In the genomic region with DNA sequence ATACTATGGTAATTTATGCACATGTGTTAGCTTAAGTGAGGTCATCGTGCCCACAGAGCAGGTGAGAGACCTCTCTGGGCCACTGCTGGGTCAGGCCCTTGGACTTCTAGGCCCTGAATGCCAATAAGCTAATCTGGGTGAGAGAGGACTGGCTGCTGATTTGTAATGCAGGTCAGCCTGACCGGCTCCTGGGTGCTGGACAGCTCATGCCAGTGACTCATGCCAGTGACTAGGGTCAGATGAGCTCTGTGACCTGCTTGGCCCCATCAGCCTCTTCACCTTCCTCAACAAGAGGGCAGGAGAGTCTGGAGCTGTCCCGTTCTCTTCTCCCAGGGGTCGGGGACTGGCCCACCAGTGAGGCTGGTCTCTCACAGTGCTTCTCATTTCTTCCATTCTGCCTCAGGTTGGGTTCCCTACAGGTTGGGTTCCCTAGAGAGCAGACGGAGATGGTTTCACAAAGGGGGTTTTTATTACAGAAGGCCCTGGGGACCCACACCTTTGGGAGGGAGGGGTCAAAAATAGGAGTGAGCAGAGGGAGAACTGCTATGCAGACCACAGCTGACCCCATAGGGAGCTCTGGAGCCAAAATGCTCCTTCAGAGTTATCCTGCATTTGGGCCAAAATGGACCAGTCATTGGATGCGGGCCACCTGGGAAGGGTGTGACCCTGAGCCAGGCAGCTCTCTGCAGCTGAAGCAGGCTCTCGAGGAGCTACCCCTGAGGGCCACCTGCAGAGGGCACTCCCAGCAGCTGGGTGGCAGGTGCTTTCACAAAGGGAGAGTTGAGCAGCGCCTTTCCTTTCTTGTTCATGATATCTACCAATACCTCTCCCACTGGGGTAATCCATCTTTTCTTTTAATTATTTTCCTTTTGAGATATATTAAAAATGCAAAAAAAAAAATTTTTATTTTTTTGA, we compare ENCODE assay signal across 11 cellular contexts. TPM values are rescaled to one million over a fixed set of nuclear protein-coding genes. Genes with fewer than 3 reads are reported as not detected.
A peak's percentile ranks its signal among the peaks of the same experiment; 100 is the strongest.
DNase-seq lines count a peak whose midpoint lies in the region; ATAC-seq, FAIRE-seq and TF ChIP-seq lines count a peak whose summit lies in the region.
"Had no signal": no experiment of that assay in that cellular context is flagged by ENCODE, and none has a peak within 500 bp of the region (broad histone marks: within the 10 kb centered on the region; RNA-seq: fewer than 3 reads in every experiment).

No MANE protein-coding gene starts in this region.

- intact Hi-C loops in HepG2 (cut with micrococcal nuclease; ENCODE audit: unreplicated experiment): no loop called here

- H3K4me1 ChIP-seq in DOHH2 (ENCODE audit: control insufficient read depth, low read length) (peaks cover 6% of the 10 kb centered on the region; the same call in 1 of the 2 replicates), HepG2 (ENCODE audit: insufficient read depth, low read length) (peaks cover 74% of the 10 kb centered on the region)

- peaks cover 14% of the 10 kb centered on the region for H3K27me3 ChIP-seq in DOHH2 (ENCODE audit: control insufficient read depth, low read length)
- H3K27me3 ChIP-seq in HepG2 (ENCODE audit: control insufficient read depth in 1 of 2, insufficient read depth in 2 of 2, low read length in 2 of 2): peaks cover 4 to 23% of the 10 kb centered on the region in 2 experiments; a peak in 4 of 5 replicates

- H3K36me3 ChIP-seq in DOHH2 (ENCODE audit: control insufficient read depth, low read length) (no peaks in the 10 kb centered on the region), HepG2 (replicated peaks in 1 of 2; ENCODE audit: control insufficient read depth in 1 of 2, insufficient read depth in 2 of 2, low read length in 2 of 2) (no peaks in the 10 kb centered on the region)
- H3K36me3 ChIP-seq: HAP-1 had no signal

- POLR2A ChIA-PET in T-cell (lab: Charles Lee): interaction anchor here in 1 of 2 donors (0.7 to 1.0 kb wide), 3 partner anchors 40 to 102 kb away, joined by 3 to 11 read pairs (median 3); no protein-coding TSS in a partner anchor
- POLR2A ChIA-PET in HepG2 (lab: Yijun Ruan, JAX): interaction anchor here (1.0 to 1.6 kb wide), 2 partner anchors 18 to 23 kb away, joined by 3 to 10 read pairs; a partner anchor contains a TSS

- no TSS peak for BruUV-seq in HepG2 (replicated peaks; lab: Mats Ljungman, UMichigan)

- TF ChIP-seq POLR2A in HepG2 (IDR thresholded peaks at IDR 0.05; ENCODE audit: insufficient read depth in 1 of 2, low read depth in 2 of 2, low read length in 2 of 2): no peak

- H3K79me2 ChIP-seq in DOHH2 (ENCODE audit: control insufficient read depth, low read length): no peaks in the 10 kb centered on the region
- H3K79me2 ChIP-seq in HepG2 (ENCODE audit: insufficient read depth, low read length): no peaks in the 10 kb centered on the region

- WGBS in HepG2 (ENCODE audit: low lambda C conversion rate): 18% methylated on average over 8 of the region's 8 CpGs

- H3K27ac ChIP-seq in DOHH2 (ENCODE audit: low read depth, low read length) (no peak overlapping the region), HepG2 (ENCODE audit: extremely low read length, insufficient read depth, low read length) (no peak overlapping the region)

- no peaks in the 10 kb centered on the region for H3K9me2 ChIP-seq in DOHH2 (replicated peaks; ENCODE audit: control insufficient read depth, low read length)

- in situ Hi-C loops in HepG2 (cut with HindIII; ENCODE audit: extremely low pct_ligation_motif_present, low pct_unique_long_range_greater_than_20kb): no loop called here

- H3K9ac ChIP-seq in HepG2 (ENCODE audit: insufficient read depth, low read depth, low read length): no peak overlapping the region

- peak; percentile 28 to 66 (median 38) for ATAC-seq in T-cell (replicated peaks in 1 of 4)
- ATAC-seq in HepG2: peak; percentile 79
- no peak for ATAC-seq in GM19397 (IDR thresholded peaks at IDR 0.05; ENCODE audit: unreplicated experiment)

- H3K36me3 Mint-ChIP-seq in IgD-negative memory B cell (peaks cover 5% of the 10 kb centered on the region), T-cell (peaks cover 5% of the 10 kb centered on the region)

- TF ChIP-seq CTCF in DOHH2 (IDR thresholded peaks at IDR 0.05; ENCODE audit: low read depth, low read length, poor library complexity, severe bottlenecking) (peak; percentile 40), HepG2 (CRISPR knock-in tag; IDR thresholded peaks at IDR 0.05) (peak; percentile 82)

- H3K4me2 ChIP-seq in DOHH2 (ENCODE audit: low read length): no peak overlapping the region
- H3K4me2 ChIP-seq in HepG2 (ENCODE audit: low read depth, low read length): no peak overlapping the region

- H4K20me1 ChIP-seq in DOHH2 (ENCODE audit: control insufficient read depth, insufficient read depth, low read depth, low read length): no peaks in the 10 kb centered on the region
- H4K20me1 ChIP-seq in HepG2 (ENCODE audit: insufficient read depth, low read length): no peaks in the 10 kb centered on the region

- peak; percentile 73 for TF ChIP-seq RAD21 in HepG2 (CRISPR knock-in tag; IDR thresholded peaks at IDR 0.05)

- H3K9me3 Mint-ChIP-seq in IgD-negative memory B cell (peaks cover 0 to 1% (median 0%) of the 10 kb centered on the region in 3 donors), T-cell (no peaks in the 10 kb centered on the region)

- no peak overlapping the region for H2AFZ ChIP-seq in HepG2 (ENCODE audit: low read length)

- H3F3A ChIP-seq in DOHH2 (ENCODE audit: control insufficient read depth, insufficient read depth): no peaks in the 10 kb centered on the region

- H3K4me3 Mint-ChIP-seq in IgD-negative memory B cell (peak overlapping the region in 3 of 4 donors; percentile 45 to 72 (median 54)), T-cell (no peak overlapping the region)

- H3K27ac Mint-ChIP-seq in IgD-negative memory B cell (peak overlapping the region in 1 of 3 donors; percentile 9), T-cell (no peak overlapping the region)

- FAIRE-seq in HepG2 (lab: Jason Lieb, UNC): peak; percentile 73

- H3K27me3 Mint-ChIP-seq in IgD-negative memory B cell (peaks cover 4% of the 10 kb centered on the region), T-cell (no peaks in the 10 kb centered on the region)

- H3K4me1 Mint-ChIP-seq in IgD-negative memory B cell (peaks cover 13 to 32% (median 22%) of the 10 kb centered on the region in 3 donors), T-cell (peaks cover 14 to 25% (median 21%) of the 10 kb centered on the region in 3 donors)

- TF ChIP-seq EP300 in HepG2 (IDR thresholded peaks at IDR 0.05; ENCODE audit: low read depth in 2 of 2, low read length in 2 of 2): no peak
- no peak for TF ChIP-seq EP300 in HepG2 (CRISPR knock-in tag; IDR thresholded peaks at IDR 0.05; ENCODE audit: borderline replicate concordance)

- CTCF ChIA-PET in T-cell (lab: Charles Lee): interaction anchor here (0.6 to 1.6 kb wide), 7 partner anchors 16 to 247 kb away, joined by 3 to 9 read pairs (median 3); no protein-coding TSS in a partner anchor
- CTCF ChIA-PET in HepG2 (lab: Yijun Ruan, JAX; ENCODE audit: low intra/inter-chr PET ratio, low total read pairs): interaction anchor here (1.2 kb wide), 1 partner anchor 47 kb away, joined by 4 read pairs; no protein-coding TSS in a partner anchor

- H3K4me3 ChIP-seq in DOHH2 (ENCODE audit: low read length) (no peak overlapping the region), HepG2 (replicated peaks in 1 of 3; ENCODE audit: insufficient read depth in 1 of 3, low read depth in 2 of 3, low read length in 3 of 3) (no peak overlapping the region)
- H3K4me3 ChIP-seq: HAP-1 had no signal

- DNase-seq in T-cell (peak in 24 of 34 experiments; percentile 26 to 63 (median 50)), HepG2 (ENCODE audit: low spot score) (peak; percentile 55), cortex of kidney (lab: John Stamatoyannopoulos, UW) (no peak), NCI-H524 treated with DMSO at 0.1 percent for 48 hours (lab: John Stamatoyannopoulos, UW) (no peak), NCI-H2171 treated with DMSO at 0.1 percent for 48 hours (lab: John Stamatoyannopoulos, UW) (no peak)

- H3K9me3 ChIP-seq in DOHH2 (ENCODE audit: control insufficient read depth, insufficient read depth, low read length) (no peaks in the 10 kb centered on the region), HepG2 (ENCODE audit: low read length) (no peaks in the 10 kb centered on the region)
- H3K9me3 ChIP-seq: HAP-1 had no signal

RNA-seq across cellular contexts. Expression of a gene that starts 2.2 kb away (rescaled TPM):
- polyA plus RNA-seq in IgD-negative memory B cell: 0.59 TPM
- total RNA-seq in T-cell: 1 to 10 TPM in 2 of 5 donors, under 1 TPM in 1, not detected in 2; 0.92 to 3.0 (median 1.5) TPM
- total RNA-seq in HepG2 (2016; rRNA removed; fragmentation: Illumina TruSeq; extraction: Trizol): not detected in 2 replicates
- not detected in 2 replicates for total RNA-seq in HepG2 (2016; cell fraction: cytosol; rRNA removed; fragmentation: Illumina TruSeq; extraction: Trizol; ENCODE audit: low read depth)
- total RNA-seq in HepG2 (2016; cell fraction: insoluble cytoplasmic fraction; rRNA removed; fragmentation: Illumina TruSeq; extraction: Trizol): not detected in 2 replicates
- total RNA-seq in HepG2 (2016; cell fraction: membrane; rRNA removed; fragmentation: Illumina TruSeq; extraction: Trizol): not detected in 2 replicates
- not detected in 2 replicates for total RNA-seq in HepG2 (2016; cell fraction: nucleus; rRNA removed; fragmentation: Illumina TruSeq; extraction: Trizol)
- not detected in 2 replicates for polyA plus RNA-seq in HepG2 (2011; rRNA removed)
- not detected in 2 replicates for polyA plus RNA-seq in HepG2 (2011; cell fraction: cytosol; rRNA removed)
- not detected in 2 replicates for polyA plus RNA-seq in HepG2 (2011; cell fraction: nucleus; rRNA removed)
- not detected in 2 replicates for polyA plus RNA-seq in HepG2 (2012)
- not detected in 2 replicates for polyA plus RNA-seq in HepG2 (2016; cell fraction: cytosol; fragmentation: Illumina TruSeq; extraction: Trizol; ENCODE audit: low read depth)
- not detected in 2 replicates for polyA plus RNA-seq in HepG2 (2016; cell fraction: insoluble cytoplasmic fraction; fragmentation: Illumina TruSeq; extraction: Trizol; ENCODE audit: low read depth)
- not detected in 2 replicates for polyA plus RNA-seq in HepG2 (2016; cell fraction: membrane; fragmentation: Illumina TruSeq; extraction: Trizol; ENCODE audit: low read depth)
- polyA plus RNA-seq in HepG2 (2016; cell fraction: nucleus; fragmentation: Illumina TruSeq; extraction: Trizol; ENCODE audit: insufficient read depth, low read depth): not detected in 2 replicates
- polyA minus RNA-seq in HepG2 (2011; rRNA and poly(A)+ RNA removed; ENCODE audit: low replicate concordance): not detected in 2 replicates
- polyA minus RNA-seq in HepG2 (2011; cell fraction: cytosol; rRNA and poly(A)+ RNA removed): not detected in 2 replicates
- not detected in 2 replicates for polyA minus RNA-seq in HepG2 (2011; cell fraction: nucleus; rRNA and poly(A)+ RNA removed)
- total RNA-seq: dermis microvascular lymphatic vessel endothelial cell had no signal

RNA-seq across cellular contexts. Expression of a gene that starts 15.3 kb away (rescaled TPM):
- not detected for polyA plus RNA-seq in IgD-negative memory B cell
- 1 to 10 TPM in 1 of 5 donors, under 1 TPM in 2, not detected in 2; 0.44 to 1.6 (median 0.59) TPM for total RNA-seq in T-cell
- total RNA-seq in HepG2 (2016; rRNA removed; fragmentation: Illumina TruSeq; extraction: Trizol): not detected in 2 replicates
- not detected in 2 replicates for total RNA-seq in HepG2 (2016; cell fraction: cytosol; rRNA removed; fragmentation: Illumina TruSeq; extraction: Trizol; ENCODE audit: low read depth)
- not detected in 2 replicates for total RNA-seq in HepG2 (2016; cell fraction: insoluble cytoplasmic fraction; rRNA removed; fragmentation: Illumina TruSeq; extraction: Trizol)
- total RNA-seq in HepG2 (2016; cell fraction: membrane; rRNA removed; fragmentation: Illumina TruSeq; extraction: Trizol): not detected in 2 replicates
- not detected in 2 replicates for total RNA-seq in HepG2 (2016; cell fraction: nucleus; rRNA removed; fragmentation: Illumina TruSeq; extraction: Trizol)
- polyA plus RNA-seq in HepG2 (2011; rRNA removed): 0.12 and 0.21 TPM in 2 replicates
- polyA plus RNA-seq in HepG2 (2011; cell fraction: cytosol; rRNA removed): 0.22 and 0.74 TPM in 2 replicates
- 0.37 and 0.38 TPM in 2 replicates for polyA plus RNA-seq in HepG2 (2011; cell fraction: nucleus; rRNA removed)
- not detected in 2 replicates for polyA plus RNA-seq in HepG2 (2012)
- not detected in 2 replicates for polyA plus RNA-seq in HepG2 (2016; cell fraction: cytosol; fragmentation: Illumina TruSeq; extraction: Trizol; ENCODE audit: low read depth)
- not detected in 2 replicates for polyA plus RNA-seq in HepG2 (2016; cell fraction: insoluble cytoplasmic fraction; fragmentation: Illumina TruSeq; extraction: Trizol; ENCODE audit: low read depth)
- polyA plus RNA-seq in HepG2 (2016; cell fraction: membrane; fragmentation: Illumina TruSeq; extraction: Trizol; ENCODE audit: low read depth): not detected in 2 replicates
- not detected in 2 replicates for polyA plus RNA-seq in HepG2 (2016; cell fraction: nucleus; fragmentation: Illumina TruSeq; extraction: Trizol; ENCODE audit: insufficient read depth, low read depth)
- not detected in 2 replicates for polyA minus RNA-seq in HepG2 (2011; rRNA and poly(A)+ RNA removed; ENCODE audit: low replicate concordance)
- polyA minus RNA-seq in HepG2 (2011; cell fraction: cytosol; rRNA and poly(A)+ RNA removed): not detected in 2 replicates
- not detected in 2 replicates for polyA minus RNA-seq in HepG2 (2011; cell fraction: nucleus; rRNA and poly(A)+ RNA removed)
- total RNA-seq: dermis microvascular lymphatic vessel endothelial cell; T-helper 1 cell treated with Interleukin-12 subunit alpha and Interleukin-12 subunit beta and Interleukin-4 antibody, amounts not matched to agents 30 ng/mL and 1 ng/mL, for 36 hours had no signal

RNA-seq across cellular contexts. Expression of a gene that starts 23.4 kb away (rescaled TPM):
- polyA plus RNA-seq in IgD-negative memory B cell (84.4 TPM), HepG2 (2011; rRNA removed) (89.8 and 96.6 TPM in 2 replicates)
- total RNA-seq in T-cell (10 to 100 TPM; 20.9 to 38.5 (median 36.8) TPM), HepG2 (2016; rRNA removed; fragmentation: Illumina TruSeq; extraction: Trizol) (187 and 201 TPM in 2 replicates)
- total RNA-seq in HepG2 (2016; cell fraction: cytosol; rRNA removed; fragmentation: Illumina TruSeq; extraction: Trizol; ENCODE audit: low read depth): 73.7 and 85.4 TPM in 2 replicates
- 186 and 201 TPM in 2 replicates for total RNA-seq in HepG2 (2016; cell fraction: insoluble cytoplasmic fraction; rRNA removed; fragmentation: Illumina TruSeq; extraction: Trizol)
- total RNA-seq in HepG2 (2016; cell fraction: membrane; rRNA removed; fragmentation: Illumina TruSeq; extraction: Trizol): 110 and 125 TPM in 2 replicates
- 63.7 and 71.2 TPM in 2 replicates for total RNA-seq in HepG2 (2016; cell fraction: nucleus; rRNA removed; fragmentation: Illumina TruSeq; extraction: Trizol)
- 91.9 and 140 TPM in 2 replicates for polyA plus RNA-seq in HepG2 (2011; cell fraction: cytosol; rRNA removed)
- polyA plus RNA-seq in HepG2 (2011; cell fraction: nucleus; rRNA removed): 52.3 and 57.4 TPM in 2 replicates
- polyA plus RNA-seq in HepG2 (2012): 67.7 and 77.8 TPM in 2 replicates
- 65.7 and 79.0 TPM in 2 replicates for polyA plus RNA-seq in HepG2 (2016; cell fraction: cytosol; fragmentation: Illumina TruSeq; extraction: Trizol; ENCODE audit: low read depth)
- polyA plus RNA-seq in HepG2 (2016; cell fraction: insoluble cytoplasmic fraction; fragmentation: Illumina TruSeq; extraction: Trizol; ENCODE audit: low read depth): 195 and 204 TPM in 2 replicates
- 80.8 and 93.5 TPM in 2 replicates for polyA plus RNA-seq in HepG2 (2016; cell fraction: membrane; fragmentation: Illumina TruSeq; extraction: Trizol; ENCODE audit: low read depth)
- polyA plus RNA-seq in HepG2 (2016; cell fraction: nucleus; fragmentation: Illumina TruSeq; extraction: Trizol; ENCODE audit: insufficient read depth, low read depth): 120 and 125 TPM in 2 replicates
- polyA minus RNA-seq in HepG2 (2011; rRNA and poly(A)+ RNA removed; ENCODE audit: low replicate concordance): 22.4 and 55.0 TPM in 2 replicates
- polyA minus RNA-seq in HepG2 (2011; cell fraction: cytosol; rRNA and poly(A)+ RNA removed): 24.7 and 35.9 TPM in 2 replicates
- polyA minus RNA-seq in HepG2 (2011; cell fraction: nucleus; rRNA and poly(A)+ RNA removed): 13.3 and 16.5 TPM in 2 replicates

RNA-seq across cellular contexts. Expression of a gene that starts 25.8 kb away (rescaled TPM):
- not detected for polyA plus RNA-seq in IgD-negative memory B cell
- 1 to 10 TPM in 4 of 5 donors, under 1 TPM in 1; 0.60 to 3.4 (median 1.8) TPM for total RNA-seq in T-cell
- total RNA-seq in HepG2 (2016; rRNA removed; fragmentation: Illumina TruSeq; extraction: Trizol): not detected in 2 replicates
- total RNA-seq in HepG2 (2016; cell fraction: cytosol; rRNA removed; fragmentation: Illumina TruSeq; extraction: Trizol; ENCODE audit: low read depth): not detected in 2 replicates
- total RNA-seq in HepG2 (2016; cell fraction: insoluble cytoplasmic fraction; rRNA removed; fragmentation: Illumina TruSeq; extraction: Trizol): 0.22 TPM in 1 of 2 replicates, not detected in the other
- total RNA-seq in HepG2 (2016; cell fraction: membrane; rRNA removed; fragmentation: Illumina TruSeq; extraction: Trizol): not detected in 2 replicates
- total RNA-seq in HepG2 (2016; cell fraction: nucleus; rRNA removed; fragmentation: Illumina TruSeq; extraction: Trizol): 0.72 and 1.5 TPM in 2 replicates
- polyA plus RNA-seq in HepG2 (2011; rRNA removed): 0.22 and 0.28 TPM in 2 replicates
- not detected in 2 replicates for polyA plus RNA-seq in HepG2 (2011; cell fraction: cytosol; rRNA removed)
- polyA plus RNA-seq in HepG2 (2011; cell fraction: nucleus; rRNA removed): 2.9 and 3.0 TPM in 2 replicates
- 0.37 TPM in 1 of 2 replicates, not detected in the other for polyA plus RNA-seq in HepG2 (2012)
- polyA plus RNA-seq in HepG2 (2016; cell fraction: cytosol; fragmentation: Illumina TruSeq; extraction: Trizol; ENCODE audit: low read depth): not detected in 2 replicates
- not detected in 2 replicates for polyA plus RNA-seq in HepG2 (2016; cell fraction: insoluble cytoplasmic fraction; fragmentation: Illumina TruSeq; extraction: Trizol; ENCODE audit: low read depth)
- polyA plus RNA-seq in HepG2 (2016; cell fraction: membrane; fragmentation: Illumina TruSeq; extraction: Trizol; ENCODE audit: low read depth): not detected in 2 replicates
- 0.96 and 1.2 TPM in 2 replicates for polyA plus RNA-seq in HepG2 (2016; cell fraction: nucleus; fragmentation: Illumina TruSeq; extraction: Trizol; ENCODE audit: insufficient read depth, low read depth)
- polyA minus RNA-seq in HepG2 (2011; rRNA and poly(A)+ RNA removed; ENCODE audit: low replicate concordance): 0.21 and 1.1 TPM in 2 replicates
- not detected in 2 replicates for polyA minus RNA-seq in HepG2 (2011; cell fraction: cytosol; rRNA and poly(A)+ RNA removed)
- polyA minus RNA-seq in HepG2 (2011; cell fraction: nucleus; rRNA and poly(A)+ RNA removed): 5.0 and 7.0 TPM in 2 replicates
- total RNA-seq: dermis microvascular lymphatic vessel endothelial cell had no signal

Comparison
In these comparisons a context has a peak if more than half of its experiments do, and no peak if none do; other contexts are left out.
1. H3K4me3 Mint-ChIP-seq: peak in IgD-negative memory B cell (3 of 4); none in T-cell (0 of 3).
2. DNase-seq: peak in T-cell (24 of 34) and HepG2 (single experiment); none in cortex of kidney (single experiment), NCI-H524 treated with DMSO at 0.1 percent for 48 hours (single experiment) and NCI-H2171 treated with DMSO at 0.1 percent for 48 hours (single experiment).